In genomic region chr5:78593465-78593864, GRCh38 we compare ENCODE assay signal across 18 cellular contexts. TPM values are rescaled to one million over a fixed set of nuclear protein-coding genes. Genes with fewer than 3 reads are reported as not detected.
DNase-seq lines count a peak whose midpoint lies in the region; ATAC-seq and TF ChIP-seq lines count a peak whose summit lies in the region.
"Had no signal": no experiment of that assay in that cellular context is flagged by ENCODE, and none has a peak within 500 bp of the region (broad histone marks: within the 10 kb centered on the region; RNA-seq: fewer than 3 reads in every experiment).

No MANE protein-coding gene starts in this region.

- H3K27ac ChIP-seq in ascending aorta (peak overlapping the region; percentile 66 to 74), temporal lobe (ENCODE audit: low read depth, low read length) (peak overlapping the region; percentile 48)
- H3K27ac ChIP-seq: 22Rv1 had no signal

- ATAC-seq in mucosa of descending colon, result peak; percentile 30
- ATAC-seq: activated CD4-positive, CD25-positive, alpha-beta regulatory T cell treated with anti-CD3 and anti-CD28 coated beads, Interleukin-2, amount 50 U/mL, for 24 hours; T-helper 17 cell had no signal

- H3K4me1 ChIP-seq in ascending aorta (peaks cover 14 to 47% of the 10 kb centered on the region in 2 donors), mucosa of descending colon (ENCODE audit: low read depth) (peaks cover 15% of the 10 kb centered on the region)

- H3K4me3 ChIP-seq in ascending aorta (no peak overlapping the region), mucosa of descending colon (no peak overlapping the region)
- H3K4me3 ChIP-seq: thoracic aorta had no signal

- H3K9me3 ChIP-seq in ascending aorta (no peaks in the 10 kb centered on the region), mucosa of descending colon (no peaks in the 10 kb centered on the region)
- H3K9me3 ChIP-seq: thoracic aorta had no signal

- intact Hi-C loops in ascending aorta (cut with DNase I), result no loop called here
- intact Hi-C loops in mucosa of descending colon (cut with DNase I, micrococcal nuclease), result no loop called here

- DNase-seq in NCI-H1417 (lab: John Stamatoyannopoulos, UW) (peak in 2 of 3 experiments; percentile 6 to 26), NCI-H1417 treated with DMSO at 0.1 percent for 48 hours (lab: John Stamatoyannopoulos, UW) (no peak), ascending aorta (ENCODE audit: low spot score in 2 of 2) (no peak), mucosa of descending colon (no peak), HUDEP-2 (lab: John Stamatoyannopoulos, UW; ENCODE audit: unreplicated experiment in 76 of 76) (no peak), hippocampal formation (lab: John Stamatoyannopoulos, UW) (no peak)
- no peak for DNase-seq in central memory CD4-positive, alpha-beta T cell
- DNase-seq: activated gamma-delta T cell, DND-41, Karpas-422, NCI-H1436 treated with DMSO at 0.1 percent for 48 hours, NCI-H526, RPMI8226, T-helper 17 cell had no signal

- TF ChIP-seq CTCF in ascending aorta (IDR thresholded peaks at IDR 0.05), result no peak
- TF ChIP-seq CTCF in mucosa of descending colon (IDR thresholded peaks at IDR 0.05), result no peak

- H3K36me3 ChIP-seq in ascending aorta, result no peaks in the 10 kb centered on the region
- no peaks in the 10 kb centered on the region for H3K36me3 ChIP-seq in mucosa of descending colon (ENCODE audit: low read depth)
- H3K36me3 ChIP-seq: thoracic aorta had no signal

- no peaks in the 10 kb centered on the region for H3K27me3 ChIP-seq in ascending aorta

RNA-seq across cellular contexts. Expression of gene LHFPL2, which starts 55.1 kb away (rescaled TPM):
- total RNA-seq in ascending aorta (9.7 TPM), mucosa of descending colon (10 to 100 TPM; 44.8 to 63.6 (median 50.2) TPM), temporal lobe (22.6 TPM)

Comparison
In these comparisons a context has a peak if more than half of its experiments do, and no peak if none do; other contexts are left out.
1. DNase-seq: peak in NCI-H1417 (2 of 3); none in NCI-H1417 treated with DMSO at 0.1 percent for 48 hours (single experiment), ascending aorta (0 of 2), mucosa of descending colon (0 of 3), HUDEP-2 (0 of 76), hippocampal formation (0 of 2) and central memory CD4-positive, alpha-beta T cell (single experiment).